ENCODE assay signal across 8 cellular contexts in genomic region chr1:48677306-48678287, GRCh38.
A peak's percentile ranks its signal among the peaks of the same experiment; 100 is the strongest.
DNase-seq lines count a peak whose midpoint lies in the region; ATAC-seq and TF ChIP-seq lines count a peak whose summit lies in the region.

No MANE protein-coding gene starts in this region.

- no peak overlapping the region for H3K27ac ChIP-seq in OCI-LY7 (ENCODE audit: low read depth, low read length, poor library complexity, severe bottlenecking)
- H3K27ac ChIP-seq in effector memory CD4-positive, alpha-beta T cell (ENCODE audit: insufficient read depth, low read length, poor library complexity, severe bottlenecking) = no peak overlapping the region

- intact Hi-C loops in OCI-LY7 (cut with micrococcal nuclease; ENCODE audit: unreplicated experiment) = loop anchor here (2.0 kb wide), 1 partner anchor 139 kb away; no protein-coding TSS in a partner anchor

- H3K9me3 ChIP-seq in OCI-LY7 (ENCODE audit: low read length) = no peaks in the 10 kb centered on the region
- no peaks in the 10 kb centered on the region for H3K9me3 ChIP-seq in effector memory CD4-positive, alpha-beta T cell (ENCODE audit: control insufficient read depth, low read length)

- no peaks in the 10 kb centered on the region for H3K9me2 ChIP-seq in OCI-LY7 (ENCODE audit: insufficient read depth, low read length)

- CTCF ChIA-PET in OCI-LY7 (lab: Charles Lee; ENCODE audit: unreplicated experiment) = interaction anchor here (1.1 to 1.7 kb wide), 2 partner anchors 136 to 140 kb away, joined by 6 to 9 read pairs; no protein-coding TSS in a partner anchor

- no peaks in the 10 kb centered on the region for H3K79me2 ChIP-seq in OCI-LY7 (ENCODE audit: insufficient read depth, low read depth, low read length)

- peak; percentile 85 for TF ChIP-seq CTCF in OCI-LY7 (conservative IDR thresholded peaks at IDR 0.05; ENCODE audit: low read length)

- no peaks in the 10 kb centered on the region for H3K36me3 ChIP-seq in OCI-LY7 (ENCODE audit: insufficient read depth, low read length)
- H3K36me3 ChIP-seq in effector memory CD4-positive, alpha-beta T cell (ENCODE audit: control insufficient read depth, insufficient read depth, low read length) = no peaks in the 10 kb centered on the region

- H3K27me3 ChIP-seq in effector memory CD4-positive, alpha-beta T cell (replicated peaks; ENCODE audit: control insufficient read depth, insufficient read depth, low read length, poor library complexity, severe bottlenecking) = no peaks in the 10 kb centered on the region

- H3K4me3 ChIP-seq in OCI-LY7 (ENCODE audit: low read depth, low read length, poor library complexity, severe bottlenecking) = no peak overlapping the region
- no peak overlapping the region for H3K4me3 ChIP-seq in effector memory CD4-positive, alpha-beta T cell (ENCODE audit: insufficient read depth, low read depth, low read length, poor library complexity, severe bottlenecking)

- POLR2A ChIA-PET in OCI-LY7 (lab: Charles Lee) = interaction anchor here (0.6 to 0.9 kb wide), 2 partner anchors 20 to 138 kb away, joined by 3 read pairs; no protein-coding TSS in a partner anchor

- ATAC-seq in GM21381 (IDR thresholded peaks at IDR 0.05; ENCODE audit: unreplicated experiment) = peak; percentile 37

- peak; percentile 30 for DNase-seq in DMS 273 treated with DMSO at 0.1 percent for 48 hours (lab: John Stamatoyannopoulos, UW)
- peak; percentile 60 for DNase-seq in LHCN-M2 (ENCODE audit: low read depth)
- peak; percentile 75 for DNase-seq in OCI-LY7 (ENCODE audit: low spot score)
- DNase-seq in astrocyte of the hippocampus (ENCODE audit: low read depth, low spot score) = peak; percentile 80
- peak; percentile 36 for DNase-seq in iPS DF 4.7 (ENCODE audit: extremely low read depth, low spot score)
- DNase-seq in stimulated activated CD4-positive, alpha-beta T cell treated with anti-CD3 and anti-CD28 coated beads, Interleukin-15, amount 100 ng/mL, for 24 hours = peak; percentile 67
- no peak for DNase-seq in effector memory CD4-positive, alpha-beta T cell

- H3K4me1 ChIP-seq in OCI-LY7 (ENCODE audit: insufficient read depth, low read length, poor library complexity, severe bottlenecking) = no peaks in the 10 kb centered on the region
- no peaks in the 10 kb centered on the region for H3K4me1 ChIP-seq in effector memory CD4-positive, alpha-beta T cell (ENCODE audit: control insufficient read depth, insufficient read depth, low read length, poor library complexity, severe bottlenecking)

- no TSS peak for BruUV-seq in OCI-LY7 (replicated peaks; lab: Mats Ljungman, UMichigan)

- no peaks in the 10 kb centered on the region for H4K20me1 ChIP-seq in OCI-LY7 (ENCODE audit: insufficient read depth, low read length)

- H3K4me2 ChIP-seq in OCI-LY7 (ENCODE audit: low read length) = no peak overlapping the region

- no peak overlapping the region for H2AFZ ChIP-seq in OCI-LY7 (ENCODE audit: low read length)

Comparison
In these comparisons a context has a peak if more than half of its experiments do, and no peak if none do; other contexts are left out.
1. DNase-seq: peak in DMS 273 treated with DMSO at 0.1 percent for 48 hours (single experiment), LHCN-M2 (single experiment), OCI-LY7 (single experiment), astrocyte of the hippocampus (single experiment), iPS DF 4.7 (single experiment) and stimulated activated CD4-positive, alpha-beta T cell treated with anti-CD3 and anti-CD28 coated beads, Interleukin-15, amount 100 ng/mL, for 24 hours (single experiment); none in effector memory CD4-positive, alpha-beta T cell (0 of 3).